24 cellular contexts compared by ENCODE assay signal in the genomic region with DNA sequence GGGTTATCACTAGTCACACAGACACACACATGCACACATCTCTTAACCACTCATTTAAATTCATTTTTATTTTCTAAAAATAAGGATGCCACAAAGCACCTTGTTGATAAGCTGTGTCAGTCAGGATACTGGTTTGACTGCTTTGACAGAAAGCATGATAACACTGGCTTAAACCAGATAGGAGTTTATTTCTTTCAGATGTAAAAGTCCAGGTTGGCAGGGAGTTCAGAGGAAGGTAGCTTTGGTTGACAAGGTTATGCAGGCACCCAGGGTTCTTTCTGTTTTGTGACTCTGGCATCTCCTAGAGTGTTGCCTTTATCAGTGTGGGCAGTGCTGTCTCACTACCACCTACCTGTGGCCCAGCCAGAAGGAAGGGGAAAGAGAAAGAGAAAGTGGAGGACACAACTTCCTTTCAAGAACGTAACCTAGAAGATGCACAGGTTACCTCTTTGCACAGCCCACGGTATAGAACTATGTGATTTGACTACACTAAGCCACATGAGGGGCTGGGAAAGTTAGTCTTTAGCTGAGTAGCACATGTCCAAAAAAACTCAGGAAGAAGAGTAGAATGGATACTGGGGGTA.
DNase-seq lines count a peak whose midpoint lies in the region; ATAC-seq and TF ChIP-seq lines count a peak whose summit lies in the region.
"Had no signal": no experiment of that assay in that cellular context is flagged by ENCODE, and none has a peak within 500 bp of the region (broad histone marks: within the 10 kb centered on the region; RNA-seq: fewer than 3 reads in every experiment).

No MANE protein-coding gene starts in this region.

- no peak overlapping the region for H3K4me3 Mint-ChIP-seq in activated naive CD8-positive, alpha-beta T cell treated with anti-CD3 and anti-CD28 coated beads for 36 hours
- no peak overlapping the region for H3K4me3 Mint-ChIP-seq in activated naive CD8-positive, alpha-beta T cell treated with anti-CD3 and anti-CD28 coated beads, Interleukin-2, amount 50 U/mL, for 24 hours
- no peak overlapping the region for H3K4me3 Mint-ChIP-seq in activated CD8-positive, alpha-beta T cell treated with anti-CD3 and anti-CD28 coated beads for 36 hours
- no peak overlapping the region for H3K4me3 Mint-ChIP-seq in stimulated activated naive B cell treated with anti-CD40 and anti-IgM and Interleukin-4, amounts not matched to agents 10 μg/mL and 1 μg/mL and 100 μg/mL, for 72 hours
- H3K4me3 Mint-ChIP-seq: activated CD4-positive, alpha-beta memory T cell treated with anti-CD3 and anti-CD28 coated beads, Interleukin-2, amount 10 ng/mL, durations not matched to agents 7 days and 5 days; activated naive CD4-positive, alpha-beta T cell treated with anti-CD3 and anti-CD28 coated beads, Interleukin-2, amount 50 U/mL, for 24 hours; CD4-positive, alpha-beta T cell; memory B cell; stimulated activated naive CD8-positive, alpha-beta T cell treated with anti-CD3 and anti-CD28 coated beads, Interleukin-15, Interleukin-2, amounts not matched to agents 100 ng/mL and 50 ng/mL, for 24 hours had no signal

- no peaks in the 10 kb centered on the region for H3K4me1 Mint-ChIP-seq in activated naive CD8-positive, alpha-beta T cell treated with anti-CD3 and anti-CD28 coated beads for 36 hours
- H3K4me1 Mint-ChIP-seq in activated naive CD8-positive, alpha-beta T cell treated with anti-CD3 and anti-CD28 coated beads, Interleukin-2, amount 50 U/mL, for 24 hours = no peaks in the 10 kb centered on the region
- H3K4me1 Mint-ChIP-seq in activated CD8-positive, alpha-beta T cell treated with anti-CD3 and anti-CD28 coated beads for 36 hours (ENCODE audit: low read depth) = no peaks in the 10 kb centered on the region
- H3K4me1 Mint-ChIP-seq in stimulated activated naive B cell treated with anti-CD40 and anti-IgM and Interleukin-4, amounts not matched to agents 10 μg/mL and 1 μg/mL and 100 μg/mL, for 72 hours = no peaks in the 10 kb centered on the region
- H3K4me1 Mint-ChIP-seq: activated CD4-positive, alpha-beta memory T cell treated with anti-CD3 and anti-CD28 coated beads, Interleukin-2, amount 10 ng/mL, durations not matched to agents 7 days and 5 days; activated naive CD4-positive, alpha-beta T cell treated with anti-CD3 and anti-CD28 coated beads, Interleukin-2, amount 50 U/mL, for 24 hours; memory B cell had no signal

- no peak overlapping the region for H3K27ac Mint-ChIP-seq in activated naive CD8-positive, alpha-beta T cell treated with anti-CD3 and anti-CD28 coated beads for 36 hours
- H3K27ac Mint-ChIP-seq in activated naive CD8-positive, alpha-beta T cell treated with anti-CD3 and anti-CD28 coated beads, Interleukin-2, amount 50 U/mL, for 24 hours = no peak overlapping the region
- H3K27ac Mint-ChIP-seq in activated CD8-positive, alpha-beta T cell treated with anti-CD3 and anti-CD28 coated beads for 36 hours = no peak overlapping the region
- no peak overlapping the region for H3K27ac Mint-ChIP-seq in stimulated activated naive B cell treated with anti-CD40 and anti-IgM and Interleukin-4, amounts not matched to agents 10 μg/mL and 1 μg/mL and 100 μg/mL, for 72 hours
- H3K27ac Mint-ChIP-seq: activated CD4-positive, alpha-beta memory T cell treated with anti-CD3 and anti-CD28 coated beads, Interleukin-2, amount 10 ng/mL, durations not matched to agents 7 days and 5 days; activated naive CD4-positive, alpha-beta T cell treated with anti-CD3 and anti-CD28 coated beads, Interleukin-2, amount 50 U/mL, for 24 hours; CD4-positive, alpha-beta T cell; memory B cell; stimulated activated naive CD8-positive, alpha-beta T cell treated with anti-CD3 and anti-CD28 coated beads, Interleukin-15, Interleukin-2, amounts not matched to agents 100 ng/mL and 50 ng/mL, for 24 hours had no signal

- H3K9me3 Mint-ChIP-seq in activated naive CD8-positive, alpha-beta T cell treated with anti-CD3 and anti-CD28 coated beads for 36 hours = no peaks in the 10 kb centered on the region
- H3K9me3 Mint-ChIP-seq in activated naive CD8-positive, alpha-beta T cell treated with anti-CD3 and anti-CD28 coated beads, Interleukin-2, amount 50 U/mL, for 24 hours = no peaks in the 10 kb centered on the region
- no peaks in the 10 kb centered on the region for H3K9me3 Mint-ChIP-seq in activated CD8-positive, alpha-beta T cell treated with anti-CD3 and anti-CD28 coated beads for 36 hours
- H3K9me3 Mint-ChIP-seq in stimulated activated naive B cell treated with anti-CD40 and anti-IgM and Interleukin-4, amounts not matched to agents 10 μg/mL and 1 μg/mL and 100 μg/mL, for 72 hours = no peaks in the 10 kb centered on the region
- H3K9me3 Mint-ChIP-seq: activated CD4-positive, alpha-beta memory T cell treated with anti-CD3 and anti-CD28 coated beads, Interleukin-2, amount 10 ng/mL, durations not matched to agents 7 days and 5 days; activated naive CD4-positive, alpha-beta T cell treated with anti-CD3 and anti-CD28 coated beads, Interleukin-2, amount 50 U/mL, for 24 hours; CD4-positive, alpha-beta T cell; stimulated activated naive CD8-positive, alpha-beta T cell treated with anti-CD3 and anti-CD28 coated beads, Interleukin-15, Interleukin-2, amounts not matched to agents 100 ng/mL and 50 ng/mL, for 24 hours had no signal

- TF ChIP-seq CTCF in activated CD8-positive, alpha-beta T cell treated with anti-CD3 and anti-CD28 coated beads for 36 hours (IDR thresholded peaks at IDR 0.05) = no peak

- no peaks in the 10 kb centered on the region for H3K36me3 Mint-ChIP-seq in activated naive CD8-positive, alpha-beta T cell treated with anti-CD3 and anti-CD28 coated beads for 36 hours
- H3K36me3 Mint-ChIP-seq in activated naive CD8-positive, alpha-beta T cell treated with anti-CD3 and anti-CD28 coated beads, Interleukin-2, amount 50 U/mL, for 24 hours (ENCODE audit: low read depth) = no peaks in the 10 kb centered on the region
- no peaks in the 10 kb centered on the region for H3K36me3 Mint-ChIP-seq in activated CD8-positive, alpha-beta T cell treated with anti-CD3 and anti-CD28 coated beads for 36 hours (ENCODE audit: low read depth)
- H3K36me3 Mint-ChIP-seq in stimulated activated naive B cell treated with anti-CD40 and anti-IgM and Interleukin-4, amounts not matched to agents 10 μg/mL and 1 μg/mL and 100 μg/mL, for 72 hours = no peaks in the 10 kb centered on the region
- H3K36me3 Mint-ChIP-seq: activated naive CD4-positive, alpha-beta T cell treated with anti-CD3 and anti-CD28 coated beads, Interleukin-2, amount 50 U/mL, for 24 hours; memory B cell had no signal

- POLR2A ChIA-PET in activated CD8-positive, alpha-beta T cell treated with anti-CD3 and anti-CD28 coated beads for 36 hours (lab: Charles Lee) = no interaction called here

- intact Hi-C loops in activated CD8-positive, alpha-beta T cell treated with anti-CD3 and anti-CD28 coated beads for 36 hours (cut with micrococcal nuclease) = no loop called here

- no peaks in the 10 kb centered on the region for H3K27me3 Mint-ChIP-seq in activated naive CD8-positive, alpha-beta T cell treated with anti-CD3 and anti-CD28 coated beads for 36 hours
- H3K27me3 Mint-ChIP-seq in activated naive CD8-positive, alpha-beta T cell treated with anti-CD3 and anti-CD28 coated beads, Interleukin-2, amount 50 U/mL, for 24 hours = no peaks in the 10 kb centered on the region
- H3K27me3 Mint-ChIP-seq in activated CD8-positive, alpha-beta T cell treated with anti-CD3 and anti-CD28 coated beads for 36 hours = peaks cover 1% of the 10 kb centered on the region
- H3K27me3 Mint-ChIP-seq in stimulated activated naive B cell treated with anti-CD40 and anti-IgM and Interleukin-4, amounts not matched to agents 10 μg/mL and 1 μg/mL and 100 μg/mL, for 72 hours = no peaks in the 10 kb centered on the region
- H3K27me3 Mint-ChIP-seq: activated CD4-positive, alpha-beta memory T cell treated with anti-CD3 and anti-CD28 coated beads, Interleukin-2, amount 10 ng/mL, durations not matched to agents 7 days and 5 days; CD4-positive, alpha-beta T cell; stimulated activated naive CD8-positive, alpha-beta T cell treated with anti-CD3 and anti-CD28 coated beads, Interleukin-15, Interleukin-2, amounts not matched to agents 100 ng/mL and 50 ng/mL, for 24 hours had no signal

- peak; percentile 1 for DNase-seq in activated naive CD8-positive, alpha-beta T cell treated with anti-CD3 and anti-CD28 coated beads for 36 hours
- DNase-seq in activated naive CD8-positive, alpha-beta T cell treated with anti-CD3 and anti-CD28 coated beads, Interleukin-2, amount 50 U/mL, for 24 hours = no peak
- peak; percentile 3 for DNase-seq in activated CD8-positive, alpha-beta T cell treated with anti-CD3 and anti-CD28 coated beads for 36 hours
- DNase-seq in stimulated activated naive B cell treated with anti-CD40 and anti-IgM and Interleukin-4, amounts not matched to agents 10 μg/mL and 1 μg/mL and 100 μg/mL, for 72 hours = no peak
- no peak for DNase-seq in islet precursor cell
- no peak for DNase-seq in amniotic stem cell (lab: John Stamatoyannopoulos, UW)
- DNase-seq in retina = no peak
- DNase-seq: activated CD4-positive, alpha-beta memory T cell treated with anti-CD3 and anti-CD28 coated beads, Interleukin-2, amount 10 ng/mL, durations not matched to agents 7 days and 5 days; activated T-cell treated with anti-CD3 and anti-CD28 coated beads for 4 hours; aorta; CD4-positive, alpha-beta T cell; DMS79 treated with DMSO at 0.1 percent for 48 hours; NCI-H1930; NCI-H2171 treated with DMSO at 0.1 percent for 48 hours; NCI-H510A; OCI-M1; pancreas; uterus had no signal

- CTCF ChIA-PET in activated CD8-positive, alpha-beta T cell treated with anti-CD3 and anti-CD28 coated beads for 36 hours (lab: Charles Lee) = no interaction called here

- ATAC-seq in activated naive CD8-positive, alpha-beta T cell treated with anti-CD3 and anti-CD28 coated beads, Interleukin-2, amount 50 U/mL, for 24 hours = no peak
- peak; percentile 85 for ATAC-seq in HG02885 (IDR thresholded peaks at IDR 0.05; ENCODE audit: poor library complexity, unreplicated experiment)
- ATAC-seq in activated CD8-positive, alpha-beta T cell treated with anti-CD3 and anti-CD28 coated beads for 36 hours = peak; percentile 58
- ATAC-seq in stimulated activated naive B cell treated with anti-CD40 and anti-IgM and Interleukin-4, amounts not matched to agents 10 μg/mL and 1 μg/mL and 100 μg/mL, for 72 hours (replicated peaks) = peak; percentile 33 to 41
- ATAC-seq: HCT116, left lobe of liver, pancreas had no signal

Comparison
In these comparisons a context has a peak if more than half of its experiments do, and no peak if none do; other contexts are left out.
1. DNase-seq: peak in activated naive CD8-positive, alpha-beta T cell treated with anti-CD3 and anti-CD28 coated beads for 36 hours (single experiment) and activated CD8-positive, alpha-beta T cell treated with anti-CD3 and anti-CD28 coated beads for 36 hours (single experiment); none in activated naive CD8-positive, alpha-beta T cell treated with anti-CD3 and anti-CD28 coated beads, Interleukin-2, amount 50 U/mL, for 24 hours (single experiment), stimulated activated naive B cell treated with anti-CD40 and anti-IgM and Interleukin-4, amounts not matched to agents 10 μg/mL and 1 μg/mL and 100 μg/mL, for 72 hours (single experiment), islet precursor cell (single experiment), amniotic stem cell (single experiment) and retina (single experiment).